Comparison of ENCODE assay signal across 8 cellular contexts in the genomic region with DNA sequence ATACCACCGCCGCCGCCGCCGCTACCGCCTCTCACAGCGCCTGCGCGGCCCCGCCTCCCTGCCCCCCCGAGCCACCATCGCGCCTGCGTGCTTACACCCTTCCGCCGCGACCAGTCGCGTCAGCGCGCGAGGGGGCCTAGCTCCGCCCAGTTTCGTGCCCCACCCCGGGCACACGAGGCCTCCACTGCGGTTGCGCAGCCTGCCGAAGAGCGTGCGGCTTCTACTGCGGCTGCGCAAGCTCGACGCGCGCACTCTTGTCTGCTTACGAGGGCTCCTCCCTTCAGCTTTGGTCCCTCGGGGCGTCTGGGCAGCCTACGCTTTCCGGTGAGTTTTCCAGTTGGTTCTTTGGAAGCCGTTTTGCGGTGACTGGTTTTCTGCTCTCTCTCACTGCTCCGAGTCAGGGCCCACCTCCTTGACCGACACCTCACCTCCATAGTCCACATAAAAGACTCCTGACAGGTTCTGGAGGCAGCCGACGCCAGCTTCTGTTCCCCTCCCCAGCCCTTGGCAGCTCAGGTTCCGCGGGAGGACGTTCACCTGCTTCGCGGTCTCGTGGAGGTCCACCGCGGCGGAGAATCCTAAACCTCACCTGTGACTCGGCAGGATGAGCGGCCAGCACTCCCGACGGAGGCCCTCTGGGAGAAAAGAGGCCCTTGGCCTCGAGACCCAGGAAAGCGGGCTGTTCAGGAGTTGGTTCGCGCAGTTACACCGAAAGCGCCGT. TPM values are rescaled to one million over a fixed set of nuclear protein-coding genes. Genes with fewer than 3 reads are reported as not detected.
DNase-seq lines count a peak whose midpoint lies in the region; ATAC-seq and TF ChIP-seq lines count a peak whose summit lies in the region.

Gene PITPNB (minus strand): TSS at position 35 of the 721 bp plus-strand sequence. CDS start 65 bp downstream, outside the sequence.

- H3K27ac ChIP-seq in KOPT-K1 (ENCODE audit: low read depth, low read length, poor library complexity, severe bottlenecking), result peak within 1 kb of the TSS; percentile 87
- H3K27ac ChIP-seq in Peyer's patch, result peak within 1 kb of the TSS; percentile 90 to 97 (median 92)
- peak within 1 kb of the TSS; percentile 97 for H3K27ac ChIP-seq in muscle layer of colon (ENCODE audit: low read depth, low read length)

- peak; percentile 77 to 91 for TF ChIP-seq POLR2A in Peyer's patch (IDR thresholded peaks at IDR 0.05)

- no peaks in the 10 kb centered on the region for H3K27me3 ChIP-seq in Peyer's patch
- H3K27me3 ChIP-seq in muscle layer of colon (ENCODE audit: control insufficient read depth in 1 of 2, insufficient read depth in 2 of 2, low read length in 2 of 2), result no peaks in the 10 kb centered on the region

- no peak for TF ChIP-seq CTCF in Peyer's patch (IDR thresholded peaks at IDR 0.05)

- H3K9me3 ChIP-seq in KOPT-K1 (ENCODE audit: insufficient read depth, low read length, poor library complexity, severe bottlenecking) (no peaks in the 10 kb centered on the region), Peyer's patch (no peaks in the 10 kb centered on the region), muscle layer of colon (ENCODE audit: low read length) (no peaks in the 10 kb centered on the region)

- ATAC-seq in GM21786 (IDR thresholded peaks at IDR 0.05; ENCODE audit: unreplicated experiment), result peak; percentile 74
- ATAC-seq in esophagus mucosa, result peak; percentile 99

- H3K4me3 ChIP-seq in Peyer's patch (peak within 1 kb of the TSS; percentile 81 to 92 (median 86)), muscle layer of colon (ENCODE audit: low read depth in 1 of 2, low read length in 2 of 2) (peak within 1 kb of the TSS; percentile 80 to 99)

- H3K36me3 ChIP-seq in KOPT-K1 (ENCODE audit: insufficient read depth, low read length) (peaks cover 38% of the 10 kb centered on the region), Peyer's patch (no peaks in the 10 kb centered on the region), muscle layer of colon (ENCODE audit: insufficient read depth, low read length) (no peaks in the 10 kb centered on the region)

- H3K9ac ChIP-seq in muscle layer of colon (ENCODE audit: low read length), result peak within 1 kb of the TSS; percentile 97

- DNase-seq in DMS79 (lab: John Stamatoyannopoulos, UW), result peak; percentile 81
- peak; percentile 93 to 99 (median 99) for DNase-seq in Peyer's patch
- peak; percentile 99 for DNase-seq in activated T-cell treated with anti-CD3 and anti-CD28 coated beads, Interleukin-2, amount 50 U/mL, for 48 hours
- peak; percentile 97 to 100 for DNase-seq in stimulated activated CD8-positive, alpha-beta memory T cell treated with anti-CD3 and anti-CD28 coated beads, Interleukin-7, amount 100 ng/mL, for 1 hour (ENCODE audit: low read depth in 2 of 2)

- peaks cover 0 to 40% (median 8%) of the 10 kb centered on the region in 4 donors for H3K4me1 ChIP-seq in Peyer's patch
- peaks cover 42% of the 10 kb centered on the region for H3K4me1 ChIP-seq in muscle layer of colon (ENCODE audit: insufficient read depth, low read length)

RNA-seq across cellular contexts. Expression of gene PITPNB, which starts in this region (rescaled TPM):
- total RNA-seq in Peyer's patch (10 to 100 TPM; 24.7 to 29.7 (median 28.2) TPM), esophagus mucosa (61.9 TPM)

Comparison
In these comparisons a context has a peak if more than half of its experiments do, and no peak if none do; other contexts are left out.
1. Peak in every context shown above with its lines: DNase-seq, ATAC-seq, H3K4me3 ChIP-seq and H3K27ac ChIP-seq.